ENCODE assay signal across 8 cellular contexts in the genomic region with DNA sequence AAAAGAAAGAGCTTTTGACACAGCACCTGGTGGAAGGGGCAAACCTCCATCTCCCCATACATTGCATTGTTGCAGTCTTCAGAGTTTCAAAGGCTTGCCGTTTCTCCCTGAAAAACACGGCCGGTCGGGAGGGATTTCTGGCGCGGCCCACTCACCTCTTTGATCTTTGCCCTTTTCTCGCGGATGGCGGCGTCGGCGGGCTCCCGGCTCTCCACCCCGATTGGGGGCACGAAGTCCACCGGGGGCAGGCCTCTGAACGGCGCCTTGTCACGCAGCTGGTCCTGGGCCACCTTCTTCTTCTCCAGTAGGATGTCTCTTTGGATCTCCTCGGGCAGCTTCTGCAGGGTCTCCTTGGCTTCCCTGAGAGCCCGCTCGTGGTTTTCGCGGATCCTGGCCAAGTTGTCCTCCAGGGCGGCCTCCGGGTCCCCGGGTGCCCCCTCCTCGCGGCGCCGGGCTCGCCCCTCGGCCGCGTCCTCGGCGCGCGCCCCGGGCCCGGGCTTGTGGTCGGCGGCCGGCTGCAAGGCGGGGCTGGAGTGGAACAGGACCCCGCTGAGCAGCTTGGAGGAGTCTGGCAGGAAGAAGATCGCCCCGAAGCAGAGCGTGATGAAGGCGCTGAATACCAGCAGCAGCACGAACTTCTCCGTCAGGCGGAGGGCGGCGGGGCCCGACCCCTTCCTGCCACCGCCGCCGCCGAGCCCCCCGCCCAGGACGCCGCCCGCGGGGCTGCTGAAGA. TPM values are rescaled to one million over a fixed set of nuclear protein-coding genes. Genes with fewer than 3 reads are reported as not detected.
DNase-seq lines count a peak whose midpoint lies in the region; ATAC-seq, FAIRE-seq and TF ChIP-seq lines count a peak whose summit lies in the region.

No MANE protein-coding gene starts in this region.

- peaks cover 20 to 38% (median 34%) of the 10 kb centered on the region in 3 donors for H3K4me1 Mint-ChIP-seq in IgD-negative memory B cell
- peaks cover 13 to 66% (median 54%) of the 10 kb centered on the region in 4 donors for H3K4me1 Mint-ChIP-seq in naive thymus-derived CD8-positive, alpha-beta T cell

- BruUV-seq in endothelial cell of umbilical vein (replicated peaks; lab: Mats Ljungman, UMichigan): no TSS peak

- H3K4me1 ChIP-seq in endothelial cell of umbilical vein (ENCODE audit: control insufficient read depth, extremely low read depth, insufficient read depth, low read length) (peaks cover 10% of the 10 kb centered on the region), transverse colon (peaks cover 5 to 45% (median 33%) of the 10 kb centered on the region in 4 donors)

- no peak for TF ChIP-seq EP300 in transverse colon (IDR thresholded peaks at IDR 0.05; ENCODE audit: low read depth)

- peak overlapping the region; percentile 51 for H3K4me2 ChIP-seq in endothelial cell of umbilical vein (ENCODE audit: insufficient read depth, low read length)

- H3K79me2 ChIP-seq in endothelial cell of umbilical vein (ENCODE audit: control insufficient read depth, insufficient read depth, low read length): no peaks in the 10 kb centered on the region

- TF ChIP-seq POLR2A in endothelial cell of umbilical vein (IDR thresholded peaks at IDR 0.05; ENCODE audit: low read depth, low read length) (no peak), transverse colon (IDR thresholded peaks at IDR 0.05) (no peak)

- WGBS in transverse colon (ENCODE audit: low coverage in 1 of 2), 2 donors: 1% methylated on average over 50 of the region's 65 CpGs; no CpG with 5 or more reads in 1 of the 2 donors

- H3K4me3 ChIP-seq in AG04450 (ENCODE audit: low read depth, low read length): peak overlapping the region; percentile 86
- H3K4me3 ChIP-seq in endothelial cell of umbilical vein (replicated peaks in 1 of 3; ENCODE audit: insufficient read depth in 1 of 3, low read depth in 1 of 3, low read length in 3 of 3): peak overlapping the region; percentile 89 to 97 (median 97)
- H3K4me3 ChIP-seq in transverse colon: peak overlapping the region; percentile 58 to 82 (median 76)

- peak overlapping the region; percentile 99 for H2AFZ ChIP-seq in endothelial cell of umbilical vein (ENCODE audit: low read depth, low read length)

- dilution Hi-C loops in endothelial cell of umbilical vein (cut with MboI; ENCODE audit: extremely low pct_ligation_motif_present, low sequenced_read_pairs): no loop called here

- H3K9me3 ChIP-seq in AG04450 (ENCODE audit: control insufficient read depth, insufficient read depth, low read length): no peaks in the 10 kb centered on the region; the same call in 1 of the 2 replicates
- no peaks in the 10 kb centered on the region for H3K9me3 ChIP-seq in endothelial cell of umbilical vein (replicated peaks; ENCODE audit: control insufficient read depth, insufficient read depth, low read length)
- H3K9me3 ChIP-seq in transverse colon: no peaks in the 10 kb centered on the region

- peak; percentile 3 for ATAC-seq in GM19324 (IDR thresholded peaks at IDR 0.05; ENCODE audit: low FRiP score, unreplicated experiment)
- ATAC-seq in naive thymus-derived CD8-positive, alpha-beta T cell: peak; percentile 9 to 15

- peak overlapping the region; percentile 88 to 98 (median 96) for H3K4me3 Mint-ChIP-seq in IgD-negative memory B cell
- peak overlapping the region; percentile 83 to 99 (median 93) for H3K4me3 Mint-ChIP-seq in naive thymus-derived CD8-positive, alpha-beta T cell

- H3K27me3 Mint-ChIP-seq in IgD-negative memory B cell: no peaks in the 10 kb centered on the region
- no peaks in the 10 kb centered on the region for H3K27me3 Mint-ChIP-seq in naive thymus-derived CD8-positive, alpha-beta T cell

- no peaks in the 10 kb centered on the region for H3K9me3 Mint-ChIP-seq in IgD-negative memory B cell
- no peaks in the 10 kb centered on the region for H3K9me3 Mint-ChIP-seq in naive thymus-derived CD8-positive, alpha-beta T cell

- H3K27me3 ChIP-seq in AG04450 (ENCODE audit: control insufficient read depth, insufficient read depth, low read length) (no peaks in the 10 kb centered on the region), endothelial cell of umbilical vein (ENCODE audit: control insufficient read depth in 2 of 2, insufficient read depth in 2 of 2, low read length in 2 of 2) (no peaks in the 10 kb centered on the region), transverse colon (no peaks in the 10 kb centered on the region)

- H3K27ac ChIP-seq in AG04450 (ENCODE audit: low read depth, low read length): no peak overlapping the region
- no peak overlapping the region for H3K27ac ChIP-seq in endothelial cell of umbilical vein (ENCODE audit: insufficient read depth, low read depth, low read length)
- peak overlapping the region; percentile 95 to 99 (median 96) for H3K27ac ChIP-seq in transverse colon

- no peaks in the 10 kb centered on the region for H3K36me3 ChIP-seq in endothelial cell of umbilical vein (ENCODE audit: control insufficient read depth in 2 of 2, extremely low read depth in 1 of 2, insufficient read depth in 2 of 2, low read length in 2 of 2)
- H3K36me3 ChIP-seq in transverse colon: no peaks in the 10 kb centered on the region

- POLR2A ChIA-PET in AG04450 (lab: Yijun Ruan, JAX): interaction anchor here (1.2 kb wide), 1 partner anchor 87 kb away, joined by 3 read pairs; no protein-coding TSS in a partner anchor
- POLR2A ChIA-PET in endothelial cell of umbilical vein (lab: Charles Lee): no interaction called here
- POLR2A ChIA-PET in naive thymus-derived CD8-positive, alpha-beta T cell (lab: Charles Lee): interaction anchor here (0.5 to 1.2 kb wide), 2 partner anchors 34 to 539 kb away, joined by 3 to 5 read pairs; no protein-coding TSS in a partner anchor

- peak overlapping the region; percentile 87 for H3K9ac ChIP-seq in endothelial cell of umbilical vein (replicated peaks; ENCODE audit: extremely low read depth, insufficient read depth, low read length)

- no peaks in the 10 kb centered on the region for H3K9me1 ChIP-seq in endothelial cell of umbilical vein (replicated peaks; ENCODE audit: control insufficient read depth, extremely low read depth, insufficient read depth, low read length)

- no peaks in the 10 kb centered on the region for H3K36me3 Mint-ChIP-seq in IgD-negative memory B cell
- no peaks in the 10 kb centered on the region for H3K36me3 Mint-ChIP-seq in naive thymus-derived CD8-positive, alpha-beta T cell

- no peak for TF ChIP-seq CTCF in AG04450 (IDR thresholded peaks at IDR 0.05; ENCODE audit: low read depth, low read length)
- no peak for TF ChIP-seq CTCF in endothelial cell of umbilical vein (IDR thresholded peaks at IDR 0.05; ENCODE audit: extremely low read depth in 1 of 2, insufficient read depth in 1 of 2, low read depth in 1 of 2, low read length in 2 of 2)
- no peak for TF ChIP-seq CTCF in transverse colon (IDR thresholded peaks at IDR 0.05)

- intact Hi-C loops in endothelial cell of umbilical vein (cut with micrococcal nuclease): loop anchor here (1.0 to 10.0 kb wide), 5 partner anchors 13 to 414 kb away; partner anchors contain the start of gene MCM9
- intact Hi-C loops in transverse colon (cut with DNase I; ENCODE audit: low total_unique reads): loop anchor here (2.0 to 10.0 kb wide), 2 partner anchors 40 to 204 kb away; no protein-coding TSS in a partner anchor

- in situ Hi-C loops in transverse colon (cut with MboI; ENCODE audit: low pct_ligation_motif_present in 1 of 4, low pct_unique_long_range_greater_than_20kb in 1 of 4, low sequenced_read_pairs in 3 of 4): loop anchor here in 1 of 4 donors (25.0 kb wide), 1 partner anchor 211 kb away; no protein-coding TSS in a partner anchor

- H4K20me1 ChIP-seq in endothelial cell of umbilical vein (replicated peaks; ENCODE audit: control insufficient read depth, extremely low read depth, insufficient read depth, low read length): no peaks in the 10 kb centered on the region

- H3K27ac Mint-ChIP-seq in IgD-negative memory B cell: peak overlapping the region; percentile 75 to 92 (median 84)
- H3K27ac Mint-ChIP-seq in naive thymus-derived CD8-positive, alpha-beta T cell: peak overlapping the region; percentile 53 to 97 (median 88)

- DNase-seq in AG04450 (ENCODE audit: low read depth, low spot score) (no peak), endothelial cell of umbilical vein (ENCODE audit: low read depth, low spot score) (peak; percentile 30), transverse colon (peak; percentile 48), NCI-H187 treated with DMSO at 0.1 percent for 48 hours (lab: John Stamatoyannopoulos, UW) (no peak)
- DNase-seq in activated CD8-positive, alpha-beta memory T cell treated with anti-CD3 and anti-CD28 coated beads for 48 hours (ENCODE audit: low read depth in 2 of 3, low spot score in 2 of 3): peak; percentile 15 to 29 (median 15)
- DNase-seq in naive thymus-derived CD8-positive, alpha-beta T cell: peak; percentile 20 to 69 (median 40)

- no peak for FAIRE-seq in endothelial cell of umbilical vein (lab: Jason Lieb, UNC)

- CTCF ChIA-PET in AG04450 (lab: Charles Lee) (interaction anchor here (1.8 kb wide), 1 partner anchor 10 kb away, joined by 6 read pairs; no protein-coding TSS in a partner anchor), endothelial cell of umbilical vein (lab: Charles Lee) (interaction anchor here (1.3 to 2.6 kb wide), 2 partner anchors 11 to 14 kb away, joined by 3 to 12 read pairs; no protein-coding TSS in a partner anchor)

TF ChIP-seq in endothelial cell of umbilical vein, 7 proteins besides CTCF, POLR2A, EP300 and RAD21 (continues in another document):
- TF ChIP-seq EZH2 (IDR thresholded peaks at IDR 0.05; ENCODE audit: borderline replicate concordance, low read depth, low read length, severe bottlenecking): no peak
- TF ChIP-seq MAX (IDR thresholded peaks at IDR 0.05; ENCODE audit: insufficient read depth, insufficient read length): no peak
- TF ChIP-seq JUN (IDR thresholded peaks at IDR 0.05; ENCODE audit: borderline replicate concordance, insufficient read depth, insufficient read length, low read depth): no peak

RNA-seq across cellular contexts. Expression of gene MAN1A1, which starts 1.1 kb away (rescaled TPM):
- 18.7 and 27.5 TPM in 2 replicates for polyA plus RNA-seq in AG04450 (2011; rRNA removed)
- 6.0 and 9.7 TPM in 2 replicates for polyA minus RNA-seq in AG04450 (2011; rRNA and poly(A)+ RNA removed)
- polyA plus RNA-seq in IgD-negative memory B cell: 16.9 TPM
- 12.9 and 13.3 TPM in 2 replicates for total RNA-seq in endothelial cell of umbilical vein
- polyA plus RNA-seq in endothelial cell of umbilical vein: 2.6 and 3.3 TPM in 2 replicates
- polyA plus RNA-seq in endothelial cell of umbilical vein (2011; cell fraction: cytosol; rRNA removed): 3.0 and 3.3 TPM in 2 replicates
- polyA plus RNA-seq in endothelial cell of umbilical vein (2011; cell fraction: nucleus; rRNA removed): 2.4 and 3.2 TPM in 2 replicates
- 3.0 and 5.6 TPM in 2 replicates for polyA plus RNA-seq in endothelial cell of umbilical vein (2012)
- 3.3 and 3.8 TPM in 2 replicates for polyA minus RNA-seq in endothelial cell of umbilical vein
- polyA minus RNA-seq in endothelial cell of umbilical vein (2011; cell fraction: cytosol; rRNA and poly(A)+ RNA removed): 1.2 TPM
- polyA minus RNA-seq in endothelial cell of umbilical vein (2011; cell fraction: nucleus; rRNA and poly(A)+ RNA removed): 3.1 and 3.2 TPM in 2 replicates
- 1 to 10 TPM; 8.6 to 9.9 TPM for total RNA-seq in naive thymus-derived CD8-positive, alpha-beta T cell
- polyA plus RNA-seq in naive thymus-derived CD8-positive, alpha-beta T cell: 10 to 100 TPM in 1 of 3 donors, 1 to 10 TPM in 2; 6.1 to 17.9 (median 6.1) TPM
- total RNA-seq in transverse colon: 100 to 1,000 TPM in 2 of 4 donors, 10 to 100 TPM in 2; 52.7 to 123 (median 97.1) TPM

Comparison
In these comparisons a context has a peak if more than half of its experiments do, and no peak if none do; other contexts are left out.
1. DNase-seq: peak in activated CD8-positive, alpha-beta memory T cell treated with anti-CD3 and anti-CD28 coated beads for 48 hours (3 of 3), endothelial cell of umbilical vein (single experiment), naive thymus-derived CD8-positive, alpha-beta T cell (10 of 10) and transverse colon (single experiment); none in AG04450 (single experiment) and NCI-H187 treated with DMSO at 0.1 percent for 48 hours (single experiment).
2. H3K27ac ChIP-seq: peak in transverse colon (4 of 4); none in AG04450 (single experiment) and endothelial cell of umbilical vein (single experiment).
3. Peak in every context shown above with its lines, with median percentiles within 50 percentile points of each other: H3K4me3 ChIP-seq.